ENCODE assay signal across 8 cellular contexts in the genomic region with DNA sequence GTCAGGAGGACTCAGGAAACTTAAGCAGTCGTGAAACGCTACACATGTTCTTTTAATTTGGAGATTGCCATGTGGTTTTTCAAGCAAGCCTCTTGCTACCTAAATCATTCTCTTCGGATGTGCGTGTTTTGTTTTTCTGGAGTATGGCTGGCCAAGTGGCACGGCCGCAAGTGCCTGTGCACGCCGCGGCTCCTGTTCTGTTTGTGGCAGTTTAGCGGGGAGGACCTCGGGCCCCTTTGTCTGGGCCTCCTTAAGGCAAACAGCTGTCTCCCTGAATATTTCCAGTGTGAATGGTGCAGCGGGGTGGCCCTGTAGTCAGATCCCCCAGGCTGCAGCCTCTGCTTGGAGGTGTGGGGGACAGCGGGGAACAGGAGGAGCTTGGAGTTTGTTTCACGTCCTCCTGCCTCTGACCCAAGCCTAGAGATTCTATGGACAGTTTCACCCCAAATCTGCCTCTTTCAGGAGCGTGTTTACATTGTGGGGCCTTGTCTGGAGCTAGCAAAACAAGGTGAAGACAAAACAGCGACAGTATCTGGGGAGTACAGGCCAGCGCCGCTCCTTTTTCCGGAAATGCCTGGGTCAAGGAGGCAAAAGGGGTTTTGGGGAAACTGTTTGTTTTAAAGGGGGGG. TPM values are rescaled to one million over a fixed set of nuclear protein-coding genes. Genes with fewer than 3 reads are reported as not detected.
DNase-seq lines count a peak whose midpoint lies in the region; ATAC-seq lines count a peak whose summit lies in the region.

No MANE protein-coding gene starts in this region.

- peak overlapping the region; percentile 77 for H3K4me3 ChIP-seq in GM08714 (ENCODE audit: low read length)

- H3K4me3 Mint-ChIP-seq in naive B cell: peak overlapping the region; percentile 82 to 94 (median 90)

- peaks cover 34 to 55% (median 41%) of the 10 kb centered on the region in 3 donors for H3K27me3 Mint-ChIP-seq in naive B cell

- DNase-seq in NCI-H69 (lab: John Stamatoyannopoulos, UW): peak; percentile 64
- peak; percentile 58 for DNase-seq in ecto neural progenitor cell (ENCODE audit: low spot score)
- DNase-seq in naive B cell: no peak
- DNase-seq in NOMO-1 treated with DMSO at 0.1 percent for 48 hours (lab: John Stamatoyannopoulos, UW; ENCODE audit: unreplicated experiment): no peak
- no peak for DNase-seq in posterior vena cava (ENCODE audit: low spot score)

- peaks cover 16 to 36% (median 24%) of the 10 kb centered on the region in 3 donors for H3K4me1 Mint-ChIP-seq in naive B cell

- intact Hi-C loops in posterior vena cava (cut with DNase I): loop anchor here in 1 of 2 donors (5.0 kb wide), 1 partner anchor 69 kb away; no protein-coding TSS in a partner anchor

- peak in 1 of 2 donors; percentile 27 for ATAC-seq in naive B cell (ENCODE audit: low read depth in 2 of 2)
- ATAC-seq in HG02840 (IDR thresholded peaks at IDR 0.05; ENCODE audit: low FRiP score, unreplicated experiment): no peak
- ATAC-seq in HG02981 (IDR thresholded peaks at IDR 0.05; ENCODE audit: unreplicated experiment): no peak

- no peaks in the 10 kb centered on the region for H3K9me3 Mint-ChIP-seq in naive B cell

- peak overlapping the region in 4 of 6 donors; percentile 56 to 80 (median 76) for H3K27ac Mint-ChIP-seq in naive B cell

- H3K36me3 Mint-ChIP-seq in naive B cell: no peaks in the 10 kb centered on the region

RNA-seq across cellular contexts. Expression of a gene that starts 1.3 kb away (rescaled TPM):
- under 1 TPM in 5 of 6 donors, not detected in 1; 0.04 to 0.88 (median 0.56) TPM for polyA plus RNA-seq in naive B cell (ENCODE audit: low read depth in 6 of 6)
- 10 to 100 TPM; 46.2 to 48.5 TPM for total RNA-seq in posterior vena cava

RNA-seq across cellular contexts. Expression of a gene that starts 41.9 kb away (rescaled TPM):
- 10 to 100 TPM; 22.2 to 67.0 (median 42.5) TPM for polyA plus RNA-seq in naive B cell (ENCODE audit: low read depth in 6 of 6)
- 10 to 100 TPM; 67.2 to 74.9 TPM for total RNA-seq in posterior vena cava

Comparison
In these comparisons a context has a peak if more than half of its experiments do, and no peak if none do; other contexts are left out.
1. DNase-seq: peak in NCI-H69 (single experiment) and ecto neural progenitor cell (single experiment); none in naive B cell (single experiment), NOMO-1 treated with DMSO at 0.1 percent for 48 hours (single experiment) and posterior vena cava (single experiment).